In genomic region chr20:44521484-44522481, GRCh38 we compare ENCODE assay signal across 8 cellular contexts. TPM values are rescaled to one million over a fixed set of nuclear protein-coding genes. Genes with fewer than 3 reads are reported as not detected.
DNase-seq lines count a peak whose midpoint lies in the region; ATAC-seq and TF ChIP-seq lines count a peak whose summit lies in the region.

Gene SERINC3 (minus strand): TSS chr20:44522070. CDS start chr20:44521951, 119 bp downstream.

- H3K27ac Mint-ChIP-seq in activated naive CD8-positive, alpha-beta T cell treated with anti-CD3 and anti-CD28 coated beads, Interleukin-2, amount 10 ng/mL, durations not matched to agents 7 days and 5 days, result peak within 1 kb of the TSS; percentile 88
- peak within 1 kb of the TSS; percentile 88 for H3K27ac Mint-ChIP-seq in glutamatergic neuron (ENCODE audit: unreplicated experiment)
- H3K27ac Mint-ChIP-seq in osteocyte (ENCODE audit: unreplicated experiment), result peak within 1 kb of the TSS; percentile 97

- H3K36me3 ChIP-seq in SU-DHL-6 (ENCODE audit: low read length), result no peaks in the 10 kb centered on the region
- H3K36me3 ChIP-seq in thymus (ENCODE audit: control insufficient read depth, insufficient read depth), result no peaks in the 10 kb centered on the region

- H3K9me3 Mint-ChIP-seq in activated naive CD8-positive, alpha-beta T cell treated with anti-CD3 and anti-CD28 coated beads, Interleukin-2, amount 10 ng/mL, durations not matched to agents 7 days and 5 days, result no peaks in the 10 kb centered on the region
- no peaks in the 10 kb centered on the region for H3K9me3 Mint-ChIP-seq in glutamatergic neuron (ENCODE audit: unreplicated experiment)
- H3K9me3 Mint-ChIP-seq in osteocyte (ENCODE audit: unreplicated experiment), result no peaks in the 10 kb centered on the region

- no peaks in the 10 kb centered on the region for H3K27me3 Mint-ChIP-seq in activated naive CD8-positive, alpha-beta T cell treated with anti-CD3 and anti-CD28 coated beads, Interleukin-2, amount 10 ng/mL, durations not matched to agents 7 days and 5 days
- H3K27me3 Mint-ChIP-seq in glutamatergic neuron (ENCODE audit: unreplicated experiment) (peaks cover 4% of the 10 kb centered on the region), osteocyte (ENCODE audit: unreplicated experiment) (no peaks in the 10 kb centered on the region)

- H3K4me2 ChIP-seq in SU-DHL-6 (ENCODE audit: low read depth, low read length, poor library complexity, severe bottlenecking), result peak within 1 kb of the TSS; percentile 71

- peak within 1 kb of the TSS; percentile 100 for H3K4me3 ChIP-seq in GM12864 (ENCODE audit: low read depth, low read length)
- H3K4me3 ChIP-seq in SU-DHL-6 (ENCODE audit: insufficient read depth, low read length, poor library complexity, severe bottlenecking), result peak within 1 kb of the TSS; percentile 73
- peak within 1 kb of the TSS; percentile 91 for H3K4me3 ChIP-seq in thymus (ENCODE audit: low read length)

- DNase-seq in GM12864 (ENCODE audit: low read depth), result peak; percentile 77
- DNase-seq in NCI-H128 (lab: John Stamatoyannopoulos, UW; ENCODE audit: unreplicated experiment), result peak; percentile 79
- peak; percentile 98 for DNase-seq in activated naive CD8-positive, alpha-beta T cell treated with anti-CD3 and anti-CD28 coated beads, Interleukin-2, amount 10 ng/mL, durations not matched to agents 7 days and 5 days
- peak; percentile 98 for DNase-seq in glutamatergic neuron
- DNase-seq in osteocyte (ENCODE audit: extremely low spot score, unreplicated experiment), result peak; percentile 97

- peak within 1 kb of the TSS; percentile 65 for H2AFZ ChIP-seq in SU-DHL-6 (ENCODE audit: low read depth, low read length, severe bottlenecking)

- peak within 1 kb of the TSS; percentile 75 for H3K9ac ChIP-seq in SU-DHL-6 (ENCODE audit: low read length)

- peak; percentile 97 for ATAC-seq in HG02678 (IDR thresholded peaks at IDR 0.05; ENCODE audit: unreplicated experiment)
- peak; percentile 99 for ATAC-seq in activated naive CD8-positive, alpha-beta T cell treated with anti-CD3 and anti-CD28 coated beads, Interleukin-2, amount 10 ng/mL, durations not matched to agents 7 days and 5 days (ENCODE audit: low read depth)

- H3K36me3 Mint-ChIP-seq in activated naive CD8-positive, alpha-beta T cell treated with anti-CD3 and anti-CD28 coated beads, Interleukin-2, amount 10 ng/mL, durations not matched to agents 7 days and 5 days, result peaks cover 4% of the 10 kb centered on the region
- H3K36me3 Mint-ChIP-seq in glutamatergic neuron (ENCODE audit: unreplicated experiment) (no peaks in the 10 kb centered on the region), osteocyte (ENCODE audit: unreplicated experiment) (no peaks in the 10 kb centered on the region)

- peaks cover 19% of the 10 kb centered on the region for H3K4me1 ChIP-seq in thymus (ENCODE audit: control insufficient read depth, insufficient read depth, low read length)

- H4K20me1 ChIP-seq in SU-DHL-6 (ENCODE audit: low read depth, low read length), result no peaks in the 10 kb centered on the region

- H3K27me3 ChIP-seq in SU-DHL-6 (ENCODE audit: low read length) (no peaks in the 10 kb centered on the region), thymus (ENCODE audit: control insufficient read depth, insufficient read depth) (no peaks in the 10 kb centered on the region)

- WGBS in thymus, result under 1% methylated on average over 49 of the region's 49 CpGs

- POLR2A ChIA-PET in activated naive CD8-positive, alpha-beta T cell treated with anti-CD3 and anti-CD28 coated beads, Interleukin-2, amount 10 ng/mL, durations not matched to agents 7 days and 5 days (lab: Charles Lee), result interaction anchor here (0.5 to 2.6 kb wide), 4 partner anchors 8 to 121 kb away, joined by 3 to 14 read pairs (median 6); partner anchors contain the start of gene TTPAL

- H3K4me3 Mint-ChIP-seq in activated naive CD8-positive, alpha-beta T cell treated with anti-CD3 and anti-CD28 coated beads, Interleukin-2, amount 10 ng/mL, durations not matched to agents 7 days and 5 days, result peak within 1 kb of the TSS; percentile 84
- peak within 1 kb of the TSS; percentile 91 for H3K4me3 Mint-ChIP-seq in glutamatergic neuron (ENCODE audit: unreplicated experiment)
- peak within 1 kb of the TSS; percentile 90 for H3K4me3 Mint-ChIP-seq in osteocyte (ENCODE audit: unreplicated experiment)

- peaks cover 24% of the 10 kb centered on the region for H3K4me1 Mint-ChIP-seq in activated naive CD8-positive, alpha-beta T cell treated with anti-CD3 and anti-CD28 coated beads, Interleukin-2, amount 10 ng/mL, durations not matched to agents 7 days and 5 days
- H3K4me1 Mint-ChIP-seq in glutamatergic neuron (ENCODE audit: low read depth, unreplicated experiment) (peaks cover 17% of the 10 kb centered on the region), osteocyte (ENCODE audit: unreplicated experiment) (peaks cover 41% of the 10 kb centered on the region)

- H3K9me3 ChIP-seq in SU-DHL-6 (ENCODE audit: insufficient read depth, low read length) (no peaks in the 10 kb centered on the region), thymus (ENCODE audit: control insufficient read depth) (no peaks in the 10 kb centered on the region)

- H3K79me2 ChIP-seq in SU-DHL-6 (ENCODE audit: insufficient read depth, low read length), result peaks cover 50% of the 10 kb centered on the region

- no peaks in the 10 kb centered on the region for H3K9me2 ChIP-seq in SU-DHL-6 (replicated peaks; ENCODE audit: insufficient read depth, low read length)

- H3K27ac ChIP-seq in SU-DHL-6 (ENCODE audit: low read depth, low read length) (peak within 1 kb of the TSS; percentile 42; the same call in 1 of the 2 replicates), thymus (ENCODE audit: low read depth) (peak within 1 kb of the TSS; percentile 99)

- no peaks in the 10 kb centered on the region for H3F3A ChIP-seq in SU-DHL-6 (ENCODE audit: insufficient read depth)

- TF ChIP-seq CTCF in GM12864 (IDR thresholded peaks at IDR 0.05; ENCODE audit: low read depth, low read length, missing control alignments) (peak; percentile 22), SU-DHL-6 (IDR thresholded peaks at IDR 0.05; ENCODE audit: insufficient read depth, low read length, poor library complexity, severe bottlenecking) (peak; percentile 28), glutamatergic neuron (IDR thresholded peaks at IDR 0.05; ENCODE audit: partially characterized antibody, unreplicated experiment) (no peak), osteocyte (IDR thresholded peaks at IDR 0.05) (peak; percentile 48)

RNA-seq across cellular contexts. Expression of gene SERINC3, which starts in this region (rescaled TPM):
- 10 to 100 TPM; 71.5 to 72.7 TPM for total RNA-seq in activated naive CD8-positive, alpha-beta T cell treated with anti-CD3 and anti-CD28 coated beads, Interleukin-2, amount 10 ng/mL, durations not matched to agents 7 days and 5 days
- 125 TPM for total RNA-seq in glutamatergic neuron (ENCODE audit: unreplicated experiment)
- total RNA-seq in osteocyte, result 121 and 125 TPM in 2 replicates
- polyA plus RNA-seq in thymus, result 51.2 TPM

Comparison
In these comparisons a context has a peak if more than half of its experiments do, and no peak if none do; other contexts are left out.
1. Peak in every context shown above with its lines: DNase-seq, ATAC-seq, H3K4me3 ChIP-seq and H3K27ac ChIP-seq.